1 cellular context compared by ENCODE assay signal in genomic region chr11:3020011-3020410, GRCh38.
A peak's percentile ranks its signal among the peaks of the same experiment; 100 is the strongest.
TF ChIP-seq lines count a peak whose summit lies in the region.

No MANE protein-coding gene starts in this region.

TF ChIP-seq in HepG2, 621 proteins besides CTCF, POLR2A, EP300 and RAD21:
- TF ChIP-seq ZBTB33 (CRISPR knock-in tag; IDR thresholded peaks at IDR 0.05) (0 out of 2 replicates have a peak, but pooled peaks have one; percentile 16), MXD4 (CRISPR knock-in tag; IDR thresholded peaks at IDR 0.05) (no peak)
